ENCODE assay signal across 25 cellular contexts in the genomic region with DNA sequence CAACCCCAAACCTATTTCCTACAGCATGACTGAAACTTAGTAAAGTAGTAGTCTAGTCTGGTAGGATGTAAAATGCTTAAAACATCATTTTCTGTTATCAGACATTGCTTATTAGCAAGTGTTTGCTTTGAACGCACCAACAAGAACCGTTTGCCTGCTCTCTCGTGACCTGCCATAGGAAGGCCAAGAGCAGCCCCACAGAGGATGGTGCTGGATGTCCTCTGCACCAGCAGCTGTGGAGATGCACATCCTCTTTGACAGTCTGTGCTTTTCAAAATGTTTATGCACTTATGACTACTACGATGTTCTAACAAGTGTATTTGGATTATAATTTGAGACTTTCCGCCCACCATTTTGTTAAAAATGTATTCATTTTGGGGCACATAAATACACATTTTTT.
"Had no signal": no experiment of that assay in that cellular context is flagged by ENCODE, and none has a peak within 500 bp of the region (broad histone marks: within the 10 kb centered on the region; RNA-seq: fewer than 3 reads in every experiment).

No MANE protein-coding gene starts in this region.

- DNase-seq: dermis blood vessel endothelial cell; effector memory CD8-positive, alpha-beta T cell; erythroblast; gastrocnemius medialis; heart left ventricle; kidney; left cardiac atrium; left lung; mesendoderm; midbrain; naive thymus-derived CD4-positive, alpha-beta T cell; right lobe of liver; stimulated activated CD4-positive, alpha-beta T cell treated with anti-CD3 and anti-CD28 coated beads, Interleukin-12 subunit alpha, Interleukin-12 subunit beta, amount 100 ng/mL, for 4 hours; stimulated activated CD4-positive, alpha-beta T cell treated with anti-CD3 and anti-CD28 coated beads, Interleukin-2, amount 100 ng/mL, for 24 hours; stimulated activated CD4-positive, alpha-beta T cell treated with anti-CD3 and anti-CD28 coated beads, Interleukin-4, amount 100 ng/mL, for 24 hours; stimulated activated naive CD4-positive, alpha-beta T cell treated with Interleukin-2 at 50 U/mL for 16 hours; stomach; transverse colon; upper lobe of right lung; uterus had no signal

- H3K27me3 ChIP-seq: gastrocnemius medialis, heart left ventricle, hepatocyte, left lung, neural progenitor cell, right lobe of liver, stomach, transverse colon, upper lobe of right lung, uterus had no signal

- H3K27ac ChIP-seq: coronary artery, gastrocnemius medialis, heart left ventricle, hepatocyte, left lung, neural progenitor cell, parathyroid adenoma, stomach, transverse colon, upper lobe of right lung, uterus had no signal

- H3K4me3 ChIP-seq: coronary artery, gastrocnemius medialis, heart left ventricle, hepatocyte, left lung, neural progenitor cell, right lobe of liver, smooth muscle cell, stomach, transverse colon, upper lobe of right lung, uterus had no signal
